9 cellular contexts compared by ENCODE assay signal in the genomic region with DNA sequence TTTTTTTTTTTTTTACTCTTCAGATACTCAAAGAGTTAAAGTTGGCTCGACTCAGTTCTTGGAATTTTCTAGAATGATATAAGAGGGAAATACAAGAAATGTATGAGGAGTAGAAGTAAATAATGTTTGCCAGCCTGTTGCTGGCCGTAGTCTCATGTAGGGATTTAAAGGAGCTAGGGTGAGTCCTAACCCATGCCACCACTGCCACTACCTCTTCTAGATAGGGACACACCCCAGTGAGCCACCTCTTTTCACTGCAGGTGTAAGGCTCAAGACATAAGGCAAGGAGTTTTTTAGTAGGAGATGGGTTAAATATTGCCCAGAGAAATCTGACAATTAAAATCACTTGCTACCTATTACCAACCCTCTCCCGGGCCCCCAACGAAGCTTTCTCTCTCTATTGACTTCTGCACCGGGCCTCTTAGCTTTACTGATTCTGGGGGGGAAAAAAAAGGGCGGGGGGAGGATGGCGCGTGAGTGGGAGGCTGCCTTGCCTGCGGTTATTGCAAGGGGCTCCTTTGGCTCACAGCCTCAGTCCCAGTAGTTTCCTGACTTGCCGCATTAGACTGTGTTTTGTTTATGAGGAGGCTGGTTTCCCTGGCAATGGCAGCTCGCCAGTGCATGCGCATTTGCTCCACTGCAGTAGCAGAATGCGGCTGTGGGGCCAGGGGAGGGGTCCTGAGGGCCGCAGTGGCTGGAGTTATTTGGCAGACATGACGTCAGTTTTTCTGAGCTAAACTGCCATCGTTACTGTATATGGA. TPM values are rescaled to one million over a fixed set of nuclear protein-coding genes. Genes with fewer than 3 reads are reported as not detected.
A peak's percentile ranks its signal among the peaks of the same experiment; 100 is the strongest.
DNase-seq lines count a peak whose midpoint lies in the region; ATAC-seq and TF ChIP-seq lines count a peak whose summit lies in the region.
"Had no signal": no experiment of that assay in that cellular context is flagged by ENCODE, and none has a peak within 500 bp of the region (broad histone marks: within the 10 kb centered on the region; RNA-seq: fewer than 3 reads in every experiment).

No MANE protein-coding gene starts in this region.

- TF ChIP-seq CTCF in GM23338 (conservative IDR thresholded peaks at IDR 0.05; ENCODE audit: low read depth in 2 of 2) = no peak

- H3K27me3 ChIP-seq in GM23338 (ENCODE audit: insufficient read depth) (no peaks in the 10 kb centered on the region), aorta (ENCODE audit: control insufficient read depth in 1 of 2, insufficient read depth in 2 of 2, low read length in 1 of 2) (no peaks in the 10 kb centered on the region)
- H3K27me3 ChIP-seq in effector memory CD4-positive, alpha-beta T cell (replicated peaks; ENCODE audit: control insufficient read depth, insufficient read depth, low read length, poor library complexity, severe bottlenecking) = no peaks in the 10 kb centered on the region

- H3K4me1 Mint-ChIP-seq in GM23338 = peaks cover 13% of the 10 kb centered on the region; the same call in 2 of the 3 replicates

- peak overlapping the region; percentile 52; the same call in 1 of the 2 replicates for H3K4me2 ChIP-seq in GM23338

- peaks cover 5% of the 10 kb centered on the region for H3K27me3 Mint-ChIP-seq in GM23338 (ENCODE audit: insufficient read depth, low read depth, poor library complexity)

- H3K4me1 ChIP-seq in GM23338 (ENCODE audit: insufficient read depth) = peaks cover 4% of the 10 kb centered on the region; the same call in 1 of the 2 replicates
- no peaks in the 10 kb centered on the region for H3K4me1 ChIP-seq in effector memory CD4-positive, alpha-beta T cell (ENCODE audit: control insufficient read depth, insufficient read depth, low read length, poor library complexity, severe bottlenecking)
- H3K4me1 ChIP-seq in aorta (ENCODE audit: control insufficient read depth in 1 of 2, insufficient read depth in 2 of 2, low read length in 2 of 2) = no peaks in the 10 kb centered on the region

- DNase-seq in ACHN (peak; percentile 9), GM23338 (ENCODE audit: low spot score) (peak; percentile 79), T-helper 2 cell (peak in 3 of 5 experiments; percentile 9 to 67 (median 36)), middle frontal gyrus (ENCODE audit: extremely low spot score, low spot score) (peak; percentile 39), aorta (peak; percentile 75 to 88), GDM1 (lab: John Stamatoyannopoulos, UW) (no peak)
- DNase-seq in effector memory CD4-positive, alpha-beta T cell = peak; percentile 3 to 23 (median 20)
- DNase-seq: stimulated activated naive B cell treated with anti-CD40 and anti-IgM and Interleukin-4, amounts not matched to agents 10 μg/mL and 1 μg/mL and 100 μg/mL, for 72 hours had no signal

- H3K4me3 ChIP-seq in GM23338 (no peak overlapping the region), aorta (ENCODE audit: low read length in 2 of 2) (peak overlapping the region; percentile 10 to 39)
- no peak overlapping the region for H3K4me3 ChIP-seq in effector memory CD4-positive, alpha-beta T cell (ENCODE audit: insufficient read depth, low read depth, low read length, poor library complexity, severe bottlenecking)

- H3K27ac ChIP-seq in GM23338 (ENCODE audit: low read depth) (peak overlapping the region; percentile 48; the same call in 1 of the 2 replicates), aorta (ENCODE audit: low read depth in 1 of 2, low read length in 2 of 2) (no peak overlapping the region)
- no peak overlapping the region for H3K27ac ChIP-seq in effector memory CD4-positive, alpha-beta T cell (ENCODE audit: insufficient read depth, low read length, poor library complexity, severe bottlenecking)

- H3K36me3 ChIP-seq in GM23338 (ENCODE audit: insufficient read depth) (no peaks in the 10 kb centered on the region), aorta (ENCODE audit: control insufficient read depth in 1 of 2, insufficient read depth in 2 of 2, low read length in 1 of 2) (no peaks in the 10 kb centered on the region)
- no peaks in the 10 kb centered on the region for H3K36me3 ChIP-seq in effector memory CD4-positive, alpha-beta T cell (ENCODE audit: control insufficient read depth, insufficient read depth, low read length)

- H3K4me3 Mint-ChIP-seq in GM23338 = peak overlapping the region; percentile 47
- H3K4me3 Mint-ChIP-seq: stimulated activated naive B cell treated with anti-CD40 and anti-IgM and Interleukin-4, amounts not matched to agents 10 μg/mL and 1 μg/mL and 100 μg/mL, for 72 hours had no signal

- H2AFZ ChIP-seq in GM23338 = no peak overlapping the region

- whole genome bisulfite sequencing in aorta, 2 donors = 0 to 17% methylated on average over 16 of the region's 16 CpGs

- in situ Hi-C loops in ACHN (cut with HindIII; ENCODE audit: low pct_ligation_motif_present, low pct_unique_long_range_greater_than_20kb, low sequenced_read_pairs) = no loop called here

- H3F3A ChIP-seq in GM23338 (replicated peaks; ENCODE audit: low read depth) = no peaks in the 10 kb centered on the region

- H3K9me2 ChIP-seq in GM23338 (ENCODE audit: insufficient read depth) = no peaks in the 10 kb centered on the region

- H3K79me2 ChIP-seq in GM23338 (replicated peaks; ENCODE audit: insufficient read depth) = no peaks in the 10 kb centered on the region

- no peaks in the 10 kb centered on the region for H3K9me3 Mint-ChIP-seq in GM23338
- H3K9me3 Mint-ChIP-seq: stimulated activated naive B cell treated with anti-CD40 and anti-IgM and Interleukin-4, amounts not matched to agents 10 μg/mL and 1 μg/mL and 100 μg/mL, for 72 hours had no signal

- intact Hi-C loops in aorta (cut with DNase I) = no loop called here

- peak; percentile 86 for ATAC-seq in GM23338
- no peak for ATAC-seq in aorta (ENCODE audit: low FRiP score)
- no peak for ATAC-seq in GM19351 (IDR thresholded peaks at IDR 0.05; ENCODE audit: unreplicated experiment)

- no peaks in the 10 kb centered on the region for H3K9me3 ChIP-seq in effector memory CD4-positive, alpha-beta T cell (ENCODE audit: control insufficient read depth, low read length)
- no peaks in the 10 kb centered on the region for H3K9me3 ChIP-seq in aorta (ENCODE audit: control insufficient read depth, low read length)

- H3K36me3 Mint-ChIP-seq in GM23338 (ENCODE audit: low read depth) = no peaks in the 10 kb centered on the region
- H3K36me3 Mint-ChIP-seq: stimulated activated naive B cell treated with anti-CD40 and anti-IgM and Interleukin-4, amounts not matched to agents 10 μg/mL and 1 μg/mL and 100 μg/mL, for 72 hours had no signal

- peak overlapping the region; percentile 91 for H3K27ac Mint-ChIP-seq in GM23338
- H3K27ac Mint-ChIP-seq: stimulated activated naive B cell treated with anti-CD40 and anti-IgM and Interleukin-4, amounts not matched to agents 10 μg/mL and 1 μg/mL and 100 μg/mL, for 72 hours had no signal

- no peaks in the 10 kb centered on the region for H4K20me1 ChIP-seq in GM23338 (replicated peaks; ENCODE audit: insufficient read depth)

TF ChIP-seq in GM23338, 12 proteins besides CTCF, POLR2A, EP300 and RAD21:
- TF ChIP-seq, protein P1, sequence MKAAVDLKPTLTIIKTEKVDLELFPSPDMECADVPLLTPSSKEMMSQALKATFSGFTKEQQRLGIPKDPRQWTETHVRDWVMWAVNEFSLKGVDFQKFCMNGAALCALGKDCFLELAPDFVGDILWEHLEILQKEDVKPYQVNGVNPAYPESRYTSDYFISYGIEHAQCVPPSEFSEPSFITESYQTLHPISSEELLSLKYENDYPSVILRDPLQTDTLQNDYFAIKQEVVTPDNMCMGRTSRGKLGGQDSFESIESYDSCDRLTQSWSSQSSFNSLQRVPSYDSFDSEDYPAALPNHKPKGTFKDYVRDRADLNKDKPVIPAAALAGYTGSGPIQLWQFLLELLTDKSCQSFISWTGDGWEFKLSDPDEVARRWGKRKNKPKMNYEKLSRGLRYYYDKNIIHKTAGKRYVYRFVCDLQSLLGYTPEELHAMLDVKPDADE (IDR thresholded peaks at IDR 0.05) = no peak
- no peak for TF ChIP-seq STAT1 (IDR thresholded peaks at IDR 0.05; ENCODE audit: unreplicated experiment)
- no peak for TF ChIP-seq POLR2AphosphoS5 (IDR thresholded peaks at IDR 0.05; ENCODE audit: low read depth)
- no peak for TF ChIP-seq ZNF114 (CRISPR knock-in tag; IDR thresholded peaks at IDR 0.05)
- TF ChIP-seq EZH2phosphoT487 (IDR thresholded peaks at IDR 0.05; ENCODE audit: unreplicated experiment) = no peak

RNA-seq across cellular contexts. Expression of a gene that starts 3.0 kb away (rescaled TPM):
- 10.9 and 23.5 TPM in 2 replicates for total RNA-seq in GM23338 (2014; rRNA removed; shearing (Covaris generic))
- 23.6 and 25.2 TPM in 2 replicates for polyA plus RNA-seq in GM23338 (2016; fragmentation: Nextera tagmentation; extraction: Ambion mirVana)
- total RNA-seq in aorta = 1,000 to 10,000 TPM; 1,175 to 1,949 TPM
- polyA plus RNA-seq in aorta = 10 to 100 TPM; 12.9 to 18.8 TPM

Comparison
In these comparisons a context has a peak if more than half of its experiments do, and no peak if none do; other contexts are left out.
1. H3K4me3 ChIP-seq: peak in aorta (2 of 2); none in GM23338 (single experiment) and effector memory CD4-positive, alpha-beta T cell (single experiment).
2. RNA of a gene that starts 3.0 kb away (total RNA-seq): 1,175 to 1,949 TPM in aorta; 10.9 to 23.5 TPM in GM23338; every median in the first group is over 10 times any median in the second.